In genomic region chr1:32650752-32651460, GRCh38 we compare ENCODE assay signal across 1 cellular context.
TF ChIP-seq lines count a peak whose summit lies in the region.

TSS of gene RBBP4 (plus strand) at chr1:32651208. CDS start at chr1:32651307, 99 bp downstream.

TF ChIP-seq in HepG2, 621 proteins besides CTCF, POLR2A, EP300 and RAD21 (continued from another document and continues in another):
- TF ChIP-seq ELK4 (CRISPR knock-in tag; IDR thresholded peaks at IDR 0.05; ENCODE audit: borderline replicate concordance) (no peak), ZNF101 (CRISPR knock-in tag; IDR thresholded peaks at IDR 0.05; ENCODE audit: borderline replicate concordance, low read depth) (0 out of 2 replicates have a peak, but pooled peaks have one; percentile 59), ZNF430 (CRISPR knock-in tag; IDR thresholded peaks at IDR 0.05) (peak; percentile 93; the same call in 1 of the 2 replicates), ZSCAN21 (CRISPR knock-in tag; IDR thresholded peaks at IDR 0.05; ENCODE audit: borderline replicate concordance) (peak; percentile 97), ZKSCAN1 (IDR thresholded peaks at IDR 0.05; ENCODE audit: low read length) (0 out of 2 replicates have a peak, but pooled peaks have one; percentile 14), TSC22D2 (CRISPR knock-in tag; IDR thresholded peaks at IDR 0.05; ENCODE audit: borderline replicate concordance) (no peak; the same call in 1 of the 2 replicates), KLF16 (CRISPR knock-in tag; IDR thresholded peaks at IDR 0.05) (peak in 1 of 2 experiments; percentile 68; a peak in 2 of 4 replicates), SNRNP70 (IDR thresholded peaks at IDR 0.05; ENCODE audit: low read depth, low read length) (no peak), FOXM1 (CRISPR knock-in tag; IDR thresholded peaks at IDR 0.05) (no peak), CREM (IDR thresholded peaks at IDR 0.05) (peak; percentile 42), CREM (CRISPR knock-in tag; IDR thresholded peaks at IDR 0.05) (peak; percentile 26; the same call in 1 of the 2 replicates), GLI4 (CRISPR knock-in tag; IDR thresholded peaks at IDR 0.05; ENCODE audit: borderline replicate concordance) (peak; percentile 90; the same call in 1 of the 2 replicates), HDAC1 (CRISPR knock-in tag; IDR thresholded peaks at IDR 0.05) (peak; percentile 81), YY1 (IDR thresholded peaks at IDR 0.05; ENCODE audit: insufficient read depth, insufficient replicate concordance, low read depth, low read length) (peak; percentile 89), KLF15 (CRISPR knock-in tag; IDR thresholded peaks at IDR 0.05; ENCODE audit: borderline replicate concordance) (no peak; the same call in 1 of the 2 replicates), ZNF124 (CRISPR knock-in tag; IDR thresholded peaks at IDR 0.05) (no peak)
- TF ChIP-seq, protein P1, sequence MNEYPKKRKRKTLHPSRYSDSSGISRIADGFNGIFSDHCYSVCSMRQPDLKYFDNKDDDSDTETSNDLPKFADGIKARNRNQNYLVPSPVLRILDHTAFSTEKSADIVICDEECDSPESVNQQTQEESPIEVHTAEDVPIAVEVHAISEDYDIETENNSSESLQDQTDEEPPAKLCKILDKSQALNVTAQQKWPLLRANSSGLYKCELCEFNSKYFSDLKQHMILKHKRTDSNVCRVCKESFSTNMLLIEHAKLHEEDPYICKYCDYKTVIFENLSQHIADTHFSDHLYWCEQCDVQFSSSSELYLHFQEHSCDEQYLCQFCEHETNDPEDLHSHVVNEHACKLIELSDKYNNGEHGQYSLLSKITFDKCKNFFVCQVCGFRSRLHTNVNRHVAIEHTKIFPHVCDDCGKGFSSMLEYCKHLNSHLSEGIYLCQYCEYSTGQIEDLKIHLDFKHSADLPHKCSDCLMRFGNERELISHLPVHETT (CRISPR knock-in tag; conservative IDR thresholded peaks at IDR 0.05), result 0 out of 2 replicates have a peak, but pooled peaks have one; percentile 45
- TF ChIP-seq, protein P2, sequence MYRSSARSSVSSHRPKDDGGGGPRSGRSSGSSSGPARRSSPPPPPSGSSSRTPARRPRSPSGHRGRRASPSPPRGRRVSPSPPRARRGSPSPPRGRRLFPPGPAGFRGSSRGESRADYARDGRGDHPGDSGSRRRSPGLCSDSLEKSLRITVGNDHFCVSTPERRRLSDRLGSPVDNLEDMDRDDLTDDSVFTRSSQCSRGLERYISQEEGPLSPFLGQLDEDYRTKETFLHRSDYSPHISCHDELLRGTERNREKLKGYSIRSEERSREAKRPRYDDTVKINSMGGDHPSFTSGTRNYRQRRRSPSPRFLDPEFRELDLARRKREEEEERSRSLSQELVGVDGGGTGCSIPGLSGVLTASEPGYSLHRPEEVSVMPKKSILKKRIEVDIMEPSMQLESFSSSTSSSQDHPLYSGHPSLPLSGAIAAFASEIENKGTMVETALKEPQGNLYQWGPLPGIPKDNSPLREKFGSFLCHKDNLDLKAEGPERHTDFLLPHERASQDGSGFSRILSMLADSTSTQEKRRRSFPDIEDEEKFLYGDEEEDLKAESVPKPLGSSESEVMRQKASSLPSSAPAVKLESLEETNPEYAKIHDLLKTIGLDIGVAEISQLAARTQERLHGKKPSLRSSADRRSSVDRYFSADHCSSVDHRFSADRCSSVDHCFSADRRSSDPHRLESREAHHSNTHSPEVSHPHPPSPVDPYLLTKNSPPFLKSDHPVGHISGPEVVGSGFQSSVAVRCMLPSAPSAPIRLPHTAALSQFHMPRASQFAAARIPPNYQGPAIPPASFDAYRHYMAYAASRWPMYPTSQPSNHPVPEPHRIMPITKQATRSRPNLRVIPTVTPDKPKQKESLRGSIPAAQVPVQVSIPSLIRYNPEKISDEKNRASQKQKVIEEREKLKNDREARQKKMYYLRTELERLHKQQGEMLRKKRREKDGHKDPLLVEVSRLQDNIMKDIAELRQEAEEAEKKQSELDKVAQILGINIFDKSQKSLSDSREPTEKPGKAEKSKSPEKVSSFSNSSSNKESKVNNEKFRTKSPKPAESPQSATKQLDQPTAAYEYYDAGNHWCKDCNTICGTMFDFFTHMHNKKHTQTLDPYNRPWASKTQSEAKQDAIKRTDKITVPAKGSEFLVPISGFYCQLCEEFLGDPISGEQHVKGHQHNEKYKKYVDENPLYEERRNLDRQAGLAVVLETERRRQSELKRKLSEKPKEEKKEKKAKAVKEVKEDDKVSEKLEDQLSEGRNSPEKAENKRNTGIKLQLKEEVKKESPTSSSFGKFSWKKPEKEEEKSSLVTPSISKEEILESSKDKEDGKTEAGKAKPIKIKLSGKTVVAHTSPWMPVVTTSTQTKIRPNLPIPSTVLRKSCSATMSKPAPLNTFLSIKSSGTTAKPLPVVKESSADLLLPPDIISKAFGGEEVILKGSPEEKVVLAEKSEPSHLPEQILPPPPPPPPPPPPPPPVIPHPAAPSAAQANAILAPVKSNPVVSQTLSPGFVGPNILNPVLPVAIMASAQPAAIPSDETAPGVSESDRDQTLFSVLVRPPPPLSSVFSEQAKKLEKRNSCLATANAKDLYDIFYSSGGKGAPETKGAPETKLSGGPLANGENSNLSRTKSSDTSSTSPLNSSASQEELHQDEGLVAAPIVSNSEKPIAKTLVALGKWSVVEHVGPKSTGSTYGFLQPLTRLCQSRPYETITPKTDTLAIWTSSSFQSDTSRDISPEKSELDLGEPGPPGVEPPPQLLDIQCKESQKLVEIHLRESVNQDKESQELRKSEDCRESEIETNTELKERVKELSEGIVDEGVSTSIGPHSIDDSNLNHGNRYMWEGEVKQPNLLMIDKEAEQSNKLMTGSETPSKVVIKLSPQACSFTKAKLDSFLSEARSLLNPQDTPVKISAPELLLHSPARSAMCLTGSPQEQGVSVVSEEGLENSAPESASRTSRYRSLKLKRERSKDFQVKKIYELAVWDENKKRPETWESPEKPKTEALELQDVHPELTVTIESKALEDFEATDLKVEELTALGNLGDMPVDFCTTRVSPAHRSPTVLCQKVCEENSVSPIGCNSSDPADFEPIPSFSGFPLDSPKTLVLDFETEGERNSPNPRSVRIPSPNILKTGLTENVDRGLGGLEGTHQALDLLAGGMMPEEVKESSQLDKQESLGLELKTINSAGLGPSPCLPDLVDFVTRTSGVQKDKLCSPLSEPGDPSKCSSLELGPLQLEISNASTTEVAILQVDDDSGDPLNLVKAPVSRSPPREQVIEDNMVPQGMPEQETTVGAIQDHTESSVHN (CRISPR knock-in tag; IDR thresholded peaks at IDR 0.05), result no peak
- TF ChIP-seq, protein P3, sequence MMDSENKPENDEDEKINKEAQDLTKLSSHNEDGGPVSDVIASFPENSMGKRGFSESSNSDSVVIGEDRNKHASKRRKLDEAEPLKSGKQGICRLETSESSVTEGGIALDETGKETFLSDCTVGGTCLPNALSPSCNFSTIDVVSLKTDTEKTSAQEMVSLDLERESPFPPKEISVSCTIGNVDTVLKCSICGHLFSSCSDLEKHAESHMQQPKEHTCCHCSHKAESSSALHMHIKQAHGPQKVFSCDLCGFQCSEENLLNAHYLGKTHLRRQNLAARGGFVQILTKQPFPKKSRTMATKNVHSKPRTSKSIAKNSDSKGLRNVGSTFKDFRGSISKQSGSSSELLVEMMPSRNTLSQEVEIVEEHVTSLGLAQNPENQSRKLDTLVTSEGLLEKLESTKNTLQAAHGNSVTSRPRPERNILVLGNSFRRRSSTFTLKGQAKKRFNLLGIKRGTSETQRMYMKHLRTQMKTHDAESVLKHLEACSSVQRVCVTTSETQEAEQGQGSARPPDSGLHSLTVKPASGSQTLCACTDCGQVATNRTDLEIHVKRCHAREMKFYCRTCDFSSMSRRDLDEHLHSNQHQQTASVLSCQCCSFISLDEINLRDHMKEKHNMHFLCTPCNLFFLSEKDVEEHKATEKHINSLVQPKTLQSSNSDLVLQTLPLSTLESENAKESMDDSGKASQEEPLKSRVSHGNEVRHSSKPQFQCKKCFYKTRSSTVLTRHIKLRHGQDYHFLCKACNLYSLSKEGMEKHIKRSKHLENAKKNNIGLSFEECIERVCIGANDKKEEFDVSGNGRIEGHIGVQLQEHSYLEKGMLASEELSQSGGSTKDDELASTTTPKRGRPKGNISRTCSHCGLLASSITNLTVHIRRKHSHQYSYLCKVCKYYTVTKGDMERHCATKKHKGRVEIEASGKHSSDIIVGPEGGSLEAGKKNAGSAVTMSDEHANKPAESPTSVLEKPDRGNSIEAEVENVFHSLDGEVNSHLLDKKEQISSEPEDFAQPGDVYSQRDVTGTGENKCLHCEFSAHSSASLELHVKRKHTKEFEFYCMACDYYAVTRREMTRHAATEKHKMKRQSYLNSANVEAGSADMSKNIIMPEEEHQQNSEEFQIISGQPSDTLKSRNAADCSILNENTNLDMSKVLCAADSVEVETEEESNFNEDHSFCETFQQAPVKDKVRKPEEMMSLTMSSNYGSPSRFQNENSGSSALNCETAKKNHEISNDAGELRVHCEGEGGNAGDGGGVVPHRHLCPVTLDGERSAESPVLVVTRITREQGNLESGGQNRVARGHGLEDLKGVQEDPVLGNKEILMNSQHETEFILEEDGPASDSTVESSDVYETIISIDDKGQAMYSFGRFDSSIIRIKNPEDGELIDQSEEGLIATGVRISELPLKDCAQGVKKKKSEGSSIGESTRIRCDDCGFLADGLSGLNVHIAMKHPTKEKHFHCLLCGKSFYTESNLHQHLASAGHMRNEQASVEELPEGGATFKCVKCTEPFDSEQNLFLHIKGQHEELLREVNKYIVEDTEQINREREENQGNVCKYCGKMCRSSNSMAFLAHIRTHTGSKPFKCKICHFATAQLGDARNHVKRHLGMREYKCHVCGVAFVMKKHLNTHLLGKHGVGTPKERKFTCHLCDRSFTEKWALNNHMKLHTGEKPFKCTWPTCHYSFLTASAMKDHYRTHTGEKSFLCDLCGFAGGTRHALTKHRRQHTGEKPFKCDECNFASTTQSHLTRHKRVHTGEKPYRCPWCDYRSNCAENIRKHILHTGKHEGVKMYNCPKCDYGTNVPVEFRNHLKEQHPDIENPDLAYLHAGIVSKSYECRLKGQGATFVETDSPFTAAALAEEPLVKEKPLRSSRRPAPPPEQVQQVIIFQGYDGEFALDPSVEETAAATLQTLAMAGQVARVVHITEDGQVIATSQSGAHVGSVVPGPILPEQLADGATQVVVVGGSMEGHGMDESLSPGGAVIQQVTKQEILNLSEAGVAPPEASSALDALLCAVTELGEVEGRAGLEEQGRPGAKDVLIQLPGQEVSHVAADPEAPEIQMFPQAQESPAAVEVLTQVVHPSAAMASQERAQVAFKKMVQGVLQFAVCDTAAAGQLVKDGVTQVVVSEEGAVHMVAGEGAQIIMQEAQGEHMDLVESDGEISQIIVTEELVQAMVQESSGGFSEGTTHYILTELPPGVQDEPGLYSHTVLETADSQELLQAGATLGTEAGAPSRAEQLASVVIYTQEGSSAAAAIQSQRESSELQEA (CRISPR knock-in tag; IDR thresholded peaks at IDR 0.05; ENCODE audit: not compliant biosample characterization), result peak; percentile 92
- TF ChIP-seq, protein P4, sequence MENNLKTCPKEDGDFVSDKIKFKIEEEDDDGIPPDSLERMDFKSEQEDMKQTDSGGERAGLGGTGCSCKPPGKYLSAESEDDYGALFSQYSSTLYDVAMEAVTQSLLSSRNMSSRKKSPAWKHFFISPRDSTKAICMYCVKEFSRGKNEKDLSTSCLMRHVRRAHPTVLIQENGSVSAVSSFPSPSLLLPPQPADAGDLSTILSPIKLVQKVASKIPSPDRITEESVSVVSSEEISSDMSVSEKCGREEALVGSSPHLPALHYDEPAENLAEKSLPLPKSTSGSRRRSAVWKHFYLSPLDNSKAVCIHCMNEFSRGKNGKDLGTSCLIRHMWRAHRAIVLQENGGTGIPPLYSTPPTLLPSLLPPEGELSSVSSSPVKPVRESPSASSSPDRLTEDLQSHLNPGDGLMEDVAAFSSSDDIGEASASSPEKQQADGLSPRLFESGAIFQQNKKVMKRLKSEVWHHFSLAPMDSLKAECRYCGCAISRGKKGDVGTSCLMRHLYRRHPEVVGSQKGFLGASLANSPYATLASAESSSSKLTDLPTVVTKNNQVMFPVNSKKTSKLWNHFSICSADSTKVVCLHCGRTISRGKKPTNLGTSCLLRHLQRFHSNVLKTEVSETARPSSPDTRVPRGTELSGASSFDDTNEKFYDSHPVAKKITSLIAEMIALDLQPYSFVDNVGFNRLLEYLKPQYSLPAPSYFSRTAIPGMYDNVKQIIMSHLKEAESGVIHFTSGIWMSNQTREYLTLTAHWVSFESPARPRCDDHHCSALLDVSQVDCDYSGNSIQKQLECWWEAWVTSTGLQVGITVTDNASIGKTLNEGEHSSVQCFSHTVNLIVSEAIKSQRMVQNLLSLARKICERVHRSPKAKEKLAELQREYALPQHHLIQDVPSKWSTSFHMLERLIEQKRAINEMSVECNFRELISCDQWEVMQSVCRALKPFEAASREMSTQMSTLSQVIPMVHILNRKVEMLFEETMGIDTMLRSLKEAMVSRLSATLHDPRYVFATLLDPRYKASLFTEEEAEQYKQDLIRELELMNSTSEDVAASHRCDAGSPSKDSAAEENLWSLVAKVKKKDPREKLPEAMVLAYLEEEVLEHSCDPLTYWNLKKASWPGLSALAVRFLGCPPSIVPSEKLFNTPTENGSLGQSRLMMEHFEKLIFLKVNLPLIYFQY (CRISPR knock-in tag; IDR thresholded peaks at IDR 0.05; ENCODE audit: borderline replicate concordance), result 0 out of 2 replicates have a peak, but pooled peaks have one; percentile 52
- TF ChIP-seq, protein P5, sequence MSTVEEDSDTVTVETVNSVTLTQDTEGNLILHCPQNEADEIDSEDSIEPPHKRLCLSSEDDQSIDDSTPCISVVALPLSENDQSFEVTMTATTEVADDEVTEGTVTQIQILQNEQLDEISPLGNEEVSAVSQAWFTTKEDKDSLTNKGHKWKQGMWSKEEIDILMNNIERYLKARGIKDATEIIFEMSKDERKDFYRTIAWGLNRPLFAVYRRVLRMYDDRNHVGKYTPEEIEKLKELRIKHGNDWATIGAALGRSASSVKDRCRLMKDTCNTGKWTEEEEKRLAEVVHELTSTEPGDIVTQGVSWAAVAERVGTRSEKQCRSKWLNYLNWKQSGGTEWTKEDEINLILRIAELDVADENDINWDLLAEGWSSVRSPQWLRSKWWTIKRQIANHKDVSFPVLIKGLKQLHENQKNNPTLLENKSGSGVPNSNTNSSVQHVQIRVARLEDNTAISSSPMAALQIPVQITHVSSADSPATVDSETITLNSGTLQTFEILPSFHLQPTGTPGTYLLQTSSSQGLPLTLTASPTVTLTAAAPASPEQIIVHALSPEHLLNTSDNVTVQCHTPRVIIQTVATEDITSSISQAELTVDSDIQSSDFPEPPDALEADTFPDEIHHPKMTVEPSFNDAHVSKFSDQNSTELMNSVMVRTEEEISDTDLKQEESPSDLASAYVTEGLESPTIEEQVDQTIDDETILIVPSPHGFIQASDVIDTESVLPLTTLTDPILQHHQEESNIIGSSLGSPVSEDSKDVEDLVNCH (CRISPR knock-in tag; IDR thresholded peaks at IDR 0.05), result no peak
- TF ChIP-seq, protein P6, sequence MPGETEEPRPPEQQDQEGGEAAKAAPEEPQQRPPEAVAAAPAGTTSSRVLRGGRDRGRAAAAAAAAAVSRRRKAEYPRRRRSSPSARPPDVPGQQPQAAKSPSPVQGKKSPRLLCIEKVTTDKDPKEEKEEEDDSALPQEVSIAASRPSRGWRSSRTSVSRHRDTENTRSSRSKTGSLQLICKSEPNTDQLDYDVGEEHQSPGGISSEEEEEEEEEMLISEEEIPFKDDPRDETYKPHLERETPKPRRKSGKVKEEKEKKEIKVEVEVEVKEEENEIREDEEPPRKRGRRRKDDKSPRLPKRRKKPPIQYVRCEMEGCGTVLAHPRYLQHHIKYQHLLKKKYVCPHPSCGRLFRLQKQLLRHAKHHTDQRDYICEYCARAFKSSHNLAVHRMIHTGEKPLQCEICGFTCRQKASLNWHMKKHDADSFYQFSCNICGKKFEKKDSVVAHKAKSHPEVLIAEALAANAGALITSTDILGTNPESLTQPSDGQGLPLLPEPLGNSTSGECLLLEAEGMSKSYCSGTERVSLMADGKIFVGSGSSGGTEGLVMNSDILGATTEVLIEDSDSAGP (CRISPR knock-in tag; IDR thresholded peaks at IDR 0.05; ENCODE audit: borderline replicate concordance), result peak; percentile 99; the same call in 1 of the 2 replicates
